In genomic region chr2:78162202-78162601, GRCh38 we compare ENCODE assay signal across 1 cellular context.
A peak's percentile ranks its signal among the peaks of the same experiment; 100 is the strongest.
TF ChIP-seq lines count a peak whose summit lies in the region.

No MANE protein-coding gene starts in this region.

TF ChIP-seq in HepG2, 621 proteins besides CTCF, POLR2A, EP300 and RAD21 (continued from another document and continues in another):
- TF ChIP-seq, protein P1, sequence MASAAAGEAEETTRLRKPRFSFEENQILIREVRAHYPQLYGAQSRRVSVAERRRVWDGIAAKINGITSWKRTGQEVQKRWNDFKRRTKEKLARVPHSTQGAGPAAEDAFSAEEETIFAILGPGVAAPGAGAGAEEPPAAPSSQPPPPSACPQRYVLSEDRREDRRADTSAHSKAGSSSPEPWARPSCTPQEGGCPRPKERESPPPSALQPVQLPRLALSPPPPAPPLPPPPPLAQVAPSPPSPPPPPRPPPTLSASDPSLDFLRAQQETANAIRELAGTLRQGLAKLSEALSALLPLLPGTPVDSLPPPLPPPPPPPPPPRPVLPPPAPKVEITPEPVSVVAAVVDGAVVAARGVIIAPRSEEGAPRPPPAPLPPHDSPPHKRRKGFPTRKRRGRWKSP (CRISPR knock-in tag; IDR thresholded peaks at IDR 0.05) = no peak; the same call in 1 of the 2 replicates
- TF ChIP-seq ZNF18 (CRISPR knock-in tag; IDR thresholded peaks at IDR 0.05; ENCODE audit: insufficient replicate concordance) (no peak), NKX3-1 (CRISPR knock-in tag; IDR thresholded peaks at IDR 0.05) (peak; percentile 90), ZMAT5 (CRISPR knock-in tag; IDR thresholded peaks at IDR 0.05; ENCODE audit: borderline replicate concordance, low read depth) (no peak), SAFB2 (CRISPR knock-in tag; IDR thresholded peaks at IDR 0.05; ENCODE audit: borderline replicate concordance, low read depth) (no peak), GATAD1 (CRISPR knock-in tag; IDR thresholded peaks at IDR 0.05) (peak; percentile 53; the same call in 1 of the 2 replicates), ZSCAN20 (CRISPR knock-in tag; IDR thresholded peaks at IDR 0.05; ENCODE audit: borderline replicate concordance) (no peak), HMG20A (CRISPR knock-in tag; IDR thresholded peaks at IDR 0.05; ENCODE audit: borderline replicate concordance) (peak; percentile 99), RCOR2 (CRISPR knock-in tag; IDR thresholded peaks at IDR 0.05) (peak; percentile 89), GTF3A (CRISPR knock-in tag; conservative IDR thresholded peaks at IDR 0.05) (no peak), ZHX2 (IDR thresholded peaks at IDR 0.05; ENCODE audit: low read depth) (no peak), ZHX2 (CRISPR knock-in tag; IDR thresholded peaks at IDR 0.05; ENCODE audit: borderline replicate concordance) (no peak; the same call in 1 of the 2 replicates), ETV6 (CRISPR knock-in tag; conservative IDR thresholded peaks at IDR 0.05) (no peak), ZEB1 (IDR thresholded peaks at IDR 0.05; ENCODE audit: insufficient replicate concordance, low read depth) (peak; percentile 65), ZNF7 (CRISPR knock-in tag; IDR thresholded peaks at IDR 0.05) (no peak), RNF2 (conservative IDR thresholded peaks at IDR 0.05; ENCODE audit: low read depth) (no peak), ZNF530 (CRISPR knock-in tag; IDR thresholded peaks at IDR 0.05; ENCODE audit: low read depth) (no peak), NCOR1 (IDR thresholded peaks at IDR 0.05; ENCODE audit: borderline replicate concordance, low read length) (peak; percentile 83), MTA1 (CRISPR knock-in tag; IDR thresholded peaks at IDR 0.05; ENCODE audit: borderline replicate concordance) (no peak), ZFP90 (CRISPR knock-in tag; IDR thresholded peaks at IDR 0.05; ENCODE audit: borderline replicate concordance) (no peak), PPARG (CRISPR knock-in tag; conservative IDR thresholded peaks at IDR 0.05) (peak; percentile 69), TCF7L2 (IDR thresholded peaks at IDR 0.05; ENCODE audit: low read depth, low read length) (peak; percentile 61), ZNF841 (CRISPR knock-in tag; IDR thresholded peaks at IDR 0.05; ENCODE audit: borderline replicate concordance) (no peak), ERF (CRISPR knock-in tag; IDR thresholded peaks at IDR 0.05) (peak; percentile 57; the same call in 1 of the 2 replicates), IRF2 (CRISPR knock-in tag; IDR thresholded peaks at IDR 0.05) (no peak), ZNF264 (CRISPR knock-in tag; IDR thresholded peaks at IDR 0.05) (peak; percentile 57; the same call in 1 of the 2 replicates), ZFY (CRISPR knock-in tag; IDR thresholded peaks at IDR 0.05) (no peak), HMG20B (CRISPR knock-in tag; conservative IDR thresholded peaks at IDR 0.05) (peak; percentile 98), SYNCRIP (IDR thresholded peaks at IDR 0.05; ENCODE audit: insufficient read depth, low read depth, low read length) (no peak), GLMP (CRISPR knock-in tag; IDR thresholded peaks at IDR 0.05; ENCODE audit: borderline replicate concordance) (no peak), SRSF1 (optimal IDR thresholded peaks at IDR 0.05; ENCODE audit: low read depth, low read length) (no peak)
- TF ChIP-seq, protein P2, sequence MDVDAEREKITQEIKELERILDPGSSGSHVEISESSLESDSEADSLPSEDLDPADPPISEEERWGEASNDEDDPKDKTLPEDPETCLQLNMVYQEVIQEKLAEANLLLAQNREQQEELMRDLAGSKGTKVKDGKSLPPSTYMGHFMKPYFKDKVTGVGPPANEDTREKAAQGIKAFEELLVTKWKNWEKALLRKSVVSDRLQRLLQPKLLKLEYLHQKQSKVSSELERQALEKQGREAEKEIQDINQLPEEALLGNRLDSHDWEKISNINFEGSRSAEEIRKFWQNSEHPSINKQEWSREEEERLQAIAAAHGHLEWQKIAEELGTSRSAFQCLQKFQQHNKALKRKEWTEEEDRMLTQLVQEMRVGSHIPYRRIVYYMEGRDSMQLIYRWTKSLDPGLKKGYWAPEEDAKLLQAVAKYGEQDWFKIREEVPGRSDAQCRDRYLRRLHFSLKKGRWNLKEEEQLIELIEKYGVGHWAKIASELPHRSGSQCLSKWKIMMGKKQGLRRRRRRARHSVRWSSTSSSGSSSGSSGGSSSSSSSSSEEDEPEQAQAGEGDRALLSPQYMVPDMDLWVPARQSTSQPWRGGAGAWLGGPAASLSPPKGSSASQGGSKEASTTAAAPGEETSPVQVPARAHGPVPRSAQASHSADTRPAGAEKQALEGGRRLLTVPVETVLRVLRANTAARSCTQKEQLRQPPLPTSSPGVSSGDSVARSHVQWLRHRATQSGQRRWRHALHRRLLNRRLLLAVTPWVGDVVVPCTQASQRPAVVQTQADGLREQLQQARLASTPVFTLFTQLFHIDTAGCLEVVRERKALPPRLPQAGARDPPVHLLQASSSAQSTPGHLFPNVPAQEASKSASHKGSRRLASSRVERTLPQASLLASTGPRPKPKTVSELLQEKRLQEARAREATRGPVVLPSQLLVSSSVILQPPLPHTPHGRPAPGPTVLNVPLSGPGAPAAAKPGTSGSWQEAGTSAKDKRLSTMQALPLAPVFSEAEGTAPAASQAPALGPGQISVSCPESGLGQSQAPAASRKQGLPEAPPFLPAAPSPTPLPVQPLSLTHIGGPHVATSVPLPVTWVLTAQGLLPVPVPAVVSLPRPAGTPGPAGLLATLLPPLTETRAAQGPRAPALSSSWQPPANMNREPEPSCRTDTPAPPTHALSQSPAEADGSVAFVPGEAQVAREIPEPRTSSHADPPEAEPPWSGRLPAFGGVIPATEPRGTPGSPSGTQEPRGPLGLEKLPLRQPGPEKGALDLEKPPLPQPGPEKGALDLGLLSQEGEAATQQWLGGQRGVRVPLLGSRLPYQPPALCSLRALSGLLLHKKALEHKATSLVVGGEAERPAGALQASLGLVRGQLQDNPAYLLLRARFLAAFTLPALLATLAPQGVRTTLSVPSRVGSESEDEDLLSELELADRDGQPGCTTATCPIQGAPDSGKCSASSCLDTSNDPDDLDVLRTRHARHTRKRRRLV (CRISPR knock-in tag; IDR thresholded peaks at IDR 0.05) = peak; percentile 57; the same call in 1 of the 2 replicates
- TF ChIP-seq, protein P3, sequence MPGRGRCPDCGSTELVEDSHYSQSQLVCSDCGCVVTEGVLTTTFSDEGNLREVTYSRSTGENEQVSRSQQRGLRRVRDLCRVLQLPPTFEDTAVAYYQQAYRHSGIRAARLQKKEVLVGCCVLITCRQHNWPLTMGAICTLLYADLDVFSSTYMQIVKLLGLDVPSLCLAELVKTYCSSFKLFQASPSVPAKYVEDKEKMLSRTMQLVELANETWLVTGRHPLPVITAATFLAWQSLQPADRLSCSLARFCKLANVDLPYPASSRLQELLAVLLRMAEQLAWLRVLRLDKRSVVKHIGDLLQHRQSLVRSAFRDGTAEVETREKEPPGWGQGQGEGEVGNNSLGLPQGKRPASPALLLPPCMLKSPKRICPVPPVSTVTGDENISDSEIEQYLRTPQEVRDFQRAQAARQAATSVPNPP (CRISPR knock-in tag; IDR thresholded peaks at IDR 0.05) = no peak
- TF ChIP-seq, protein P4, sequence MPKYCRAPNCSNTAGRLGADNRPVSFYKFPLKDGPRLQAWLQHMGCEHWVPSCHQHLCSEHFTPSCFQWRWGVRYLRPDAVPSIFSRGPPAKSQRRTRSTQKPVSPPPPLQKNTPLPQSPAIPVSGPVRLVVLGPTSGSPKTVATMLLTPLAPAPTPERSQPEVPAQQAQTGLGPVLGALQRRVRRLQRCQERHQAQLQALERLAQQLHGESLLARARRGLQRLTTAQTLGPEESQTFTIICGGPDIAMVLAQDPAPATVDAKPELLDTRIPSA (CRISPR knock-in tag; IDR thresholded peaks at IDR 0.05; ENCODE audit: borderline replicate concordance) = no peak
- TF ChIP-seq, protein P5, sequence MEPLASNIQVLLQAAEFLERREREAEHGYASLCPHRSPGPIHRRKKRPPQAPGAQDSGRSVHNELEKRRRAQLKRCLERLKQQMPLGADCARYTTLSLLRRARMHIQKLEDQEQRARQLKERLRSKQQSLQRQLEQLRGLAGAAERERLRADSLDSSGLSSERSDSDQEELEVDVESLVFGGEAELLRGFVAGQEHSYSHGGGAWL (CRISPR knock-in tag; IDR thresholded peaks at IDR 0.05) = no peak
- TF ChIP-seq, protein P6, sequence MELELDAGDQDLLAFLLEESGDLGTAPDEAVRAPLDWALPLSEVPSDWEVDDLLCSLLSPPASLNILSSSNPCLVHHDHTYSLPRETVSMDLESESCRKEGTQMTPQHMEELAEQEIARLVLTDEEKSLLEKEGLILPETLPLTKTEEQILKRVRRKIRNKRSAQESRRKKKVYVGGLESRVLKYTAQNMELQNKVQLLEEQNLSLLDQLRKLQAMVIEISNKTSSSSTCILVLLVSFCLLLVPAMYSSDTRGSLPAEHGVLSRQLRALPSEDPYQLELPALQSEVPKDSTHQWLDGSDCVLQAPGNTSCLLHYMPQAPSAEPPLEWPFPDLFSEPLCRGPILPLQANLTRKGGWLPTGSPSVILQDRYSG (CRISPR knock-in tag; IDR thresholded peaks at IDR 0.05) = no peak
- TF ChIP-seq, protein P7, sequence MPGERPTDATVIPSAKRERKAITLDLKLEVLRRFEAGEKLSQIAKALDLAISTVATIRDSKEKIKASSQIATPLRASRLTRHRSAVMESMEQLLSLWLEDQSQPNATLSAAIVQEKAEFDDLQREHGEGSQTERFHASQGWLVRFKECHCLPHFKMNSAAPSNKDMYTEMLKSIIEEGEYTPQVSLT (CRISPR knock-in tag; IDR thresholded peaks at IDR 0.05; ENCODE audit: borderline replicate concordance, low read depth) = no peak
- TF ChIP-seq, protein P8, sequence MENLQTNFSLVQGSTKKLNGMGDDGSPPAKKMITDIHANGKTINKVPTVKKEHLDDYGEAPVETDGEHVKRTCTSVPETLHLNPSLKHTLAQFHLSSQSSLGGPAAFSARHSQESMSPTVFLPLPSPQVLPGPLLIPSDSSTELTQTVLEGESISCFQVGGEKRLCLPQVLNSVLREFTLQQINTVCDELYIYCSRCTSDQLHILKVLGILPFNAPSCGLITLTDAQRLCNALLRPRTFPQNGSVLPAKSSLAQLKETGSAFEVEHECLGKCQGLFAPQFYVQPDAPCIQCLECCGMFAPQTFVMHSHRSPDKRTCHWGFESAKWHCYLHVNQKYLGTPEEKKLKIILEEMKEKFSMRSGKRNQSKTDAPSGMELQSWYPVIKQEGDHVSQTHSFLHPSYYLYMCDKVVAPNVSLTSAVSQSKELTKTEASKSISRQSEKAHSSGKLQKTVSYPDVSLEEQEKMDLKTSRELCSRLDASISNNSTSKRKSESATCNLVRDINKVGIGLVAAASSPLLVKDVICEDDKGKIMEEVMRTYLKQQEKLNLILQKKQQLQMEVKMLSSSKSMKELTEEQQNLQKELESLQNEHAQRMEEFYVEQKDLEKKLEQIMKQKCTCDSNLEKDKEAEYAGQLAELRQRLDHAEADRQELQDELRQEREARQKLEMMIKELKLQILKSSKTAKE (CRISPR knock-in tag; IDR thresholded peaks at IDR 0.05; ENCODE audit: borderline replicate concordance) = peak; percentile 77; the same call in 1 of the 2 replicates
